ENCODE assay signal across 8 cellular contexts in the genomic region with DNA sequence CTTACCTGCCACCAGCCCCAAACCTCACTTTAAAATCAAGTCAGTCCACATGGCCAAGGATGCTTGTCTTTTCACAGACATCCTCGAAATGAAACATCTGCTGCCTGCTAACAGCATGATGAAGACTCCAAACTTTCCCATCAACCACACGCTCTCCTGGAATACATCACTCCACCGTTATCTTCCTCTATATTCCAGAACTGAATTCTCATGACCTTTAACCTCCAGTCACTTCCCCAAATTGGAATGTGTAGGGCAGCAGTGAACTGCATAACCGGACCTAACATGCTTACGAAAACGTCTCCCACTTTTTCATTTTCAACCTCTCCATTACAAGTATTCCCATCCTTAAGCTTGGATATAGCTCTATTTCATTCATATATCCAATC. TPM values are rescaled to one million over a fixed set of nuclear protein-coding genes. Genes with fewer than 3 reads are reported as not detected.
DNase-seq lines count a peak whose midpoint lies in the region; ATAC-seq and TF ChIP-seq lines count a peak whose summit lies in the region.

No MANE protein-coding gene starts in this region.

- H3K27ac ChIP-seq in left ventricle myocardium inferior (replicated peaks), result no peak overlapping the region
- H3K27ac ChIP-seq in right lobe of liver, result no peak overlapping the region

- TF ChIP-seq CTCF in left ventricle myocardium inferior (IDR thresholded peaks at IDR 0.05; ENCODE audit: borderline replicate concordance), result no peak
- TF ChIP-seq CTCF in right lobe of liver (IDR thresholded peaks at IDR 0.05), result no peak

- no peaks in the 10 kb centered on the region for H3K27me3 ChIP-seq in left ventricle myocardium inferior (ENCODE audit: low read depth)
- no peaks in the 10 kb centered on the region for H3K27me3 ChIP-seq in adipocyte (replicated peaks; ENCODE audit: control insufficient read depth, insufficient read depth, low read length)
- peaks cover 0 to 5% of the 10 kb centered on the region in 2 donors for H3K27me3 ChIP-seq in right lobe of liver

- WGBS in right lobe of liver (ENCODE audit: insufficient coverage, low coverage, low lambda C conversion rate, missing lambda C conversion rate), result 40% methylated on average over 6 of the region's 6 CpGs

- no peaks in the 10 kb centered on the region for H3K36me3 ChIP-seq in left ventricle myocardium inferior
- no peaks in the 10 kb centered on the region for H3K36me3 ChIP-seq in adipocyte (ENCODE audit: control insufficient read depth, insufficient read depth, low read length, severe bottlenecking)
- H3K36me3 ChIP-seq in right lobe of liver, result no peaks in the 10 kb centered on the region

- no peak for TF ChIP-seq POLR2A in right lobe of liver (IDR thresholded peaks at IDR 0.05)

- DNase-seq in left ventricle myocardium inferior (no peak), Right ventricle myocardium superior (no peak), adipocyte (ENCODE audit: low read depth) (no peak), right lobe of liver (no peak), posterior cingulate gyrus (no peak), NCI-H2196 (lab: John Stamatoyannopoulos, UW; ENCODE audit: unreplicated experiment) (no peak), cortex of kidney (lab: John Stamatoyannopoulos, UW) (no peak)

- ATAC-seq in Right ventricle myocardium superior (ENCODE audit: poor library complexity), result no peak
- ATAC-seq in right lobe of liver, result peak in 1 of 4 donors; percentile 50
- ATAC-seq in HG03469 (IDR thresholded peaks at IDR 0.05; ENCODE audit: unreplicated experiment), result no peak

- H3K9me3 ChIP-seq in left ventricle myocardium inferior (replicated peaks) (no peaks in the 10 kb centered on the region), adipocyte (ENCODE audit: control insufficient read depth, low read length) (peaks cover under 1% of the 10 kb centered on the region), right lobe of liver (no peaks in the 10 kb centered on the region)

- H3K4me3 ChIP-seq in left ventricle myocardium inferior (peak overlapping the region; percentile 60), adipocyte (ENCODE audit: low read length) (peak overlapping the region; percentile 62), right lobe of liver (peak overlapping the region in 2 of 3 donors; percentile 14 to 21)

- H3K9ac ChIP-seq in adipocyte (ENCODE audit: low read length), result no peak overlapping the region

- H3K4me1 ChIP-seq in left ventricle myocardium inferior, result no peaks in the 10 kb centered on the region
- peaks cover 9% of the 10 kb centered on the region for H3K4me1 ChIP-seq in adipocyte (ENCODE audit: control insufficient read depth, insufficient read depth, low read length)
- no peaks in the 10 kb centered on the region for H3K4me1 ChIP-seq in right lobe of liver

- intact Hi-C loops in left ventricle myocardium inferior (cut with micrococcal nuclease) (no loop called here), Right ventricle myocardium superior (cut with DNase I) (no loop called here), right lobe of liver (cut with DNase I) (no loop called here), posterior cingulate gyrus (cut with DNase I) (no loop called here)

RNA-seq across cellular contexts. Expression of gene ZNF41, which starts 30.7 kb away (rescaled TPM):
- total RNA-seq in left ventricle myocardium inferior, result 16.1 TPM
- total RNA-seq in Right ventricle myocardium superior, result 12.8 TPM
- 1 to 10 TPM; 2.7 to 6.1 (median 3.9) TPM for total RNA-seq in right lobe of liver

RNA-seq across cellular contexts. Expression of gene ARAF, which starts 47.3 kb away (rescaled TPM):
- 76.4 TPM for total RNA-seq in left ventricle myocardium inferior
- total RNA-seq in Right ventricle myocardium superior, result 65.7 TPM
- 10 to 100 TPM; 31.5 to 86.0 (median 54.9) TPM for total RNA-seq in right lobe of liver
